Comparison of ENCODE assay signal across 8 cellular contexts in the genomic region with DNA sequence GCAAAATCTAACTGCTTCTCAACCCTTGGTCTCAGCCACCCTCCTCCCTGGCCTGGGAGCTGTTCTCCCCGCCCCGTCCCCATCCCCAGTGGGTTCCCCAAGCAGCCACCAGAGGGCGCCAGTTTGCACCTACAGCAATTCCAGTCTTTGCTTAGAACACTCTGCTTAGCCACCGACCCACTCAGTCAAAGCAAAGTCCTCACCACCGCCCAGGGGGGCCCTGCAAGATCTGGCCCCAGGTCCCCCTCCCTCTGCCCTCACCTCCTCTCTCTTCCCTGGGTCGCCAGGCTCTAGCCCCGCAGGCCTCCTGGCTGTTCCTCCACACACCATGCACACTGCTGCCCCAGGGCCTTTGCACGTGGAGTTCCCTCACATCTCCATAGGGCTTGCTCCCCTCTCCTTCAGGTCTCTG. TPM values are rescaled to one million over a fixed set of nuclear protein-coding genes. Genes with fewer than 3 reads are reported as not detected.
DNase-seq lines count a peak whose midpoint lies in the region; ATAC-seq, FAIRE-seq and TF ChIP-seq lines count a peak whose summit lies in the region.
"Had no signal": no experiment of that assay in that cellular context is flagged by ENCODE, and none has a peak within 500 bp of the region (broad histone marks: within the 10 kb centered on the region; RNA-seq: fewer than 3 reads in every experiment).

No MANE protein-coding gene starts in this region.

- H3K36me3 ChIP-seq in bronchial epithelial cell (ENCODE audit: control insufficient read depth, insufficient read depth, low read length) = no peaks in the 10 kb centered on the region

- H3K27me3 ChIP-seq in bronchial epithelial cell (ENCODE audit: control insufficient read depth, insufficient read depth, low read length) = no peaks in the 10 kb centered on the region

- TF ChIP-seq CTCF in GM12874 (IDR thresholded peaks at IDR 0.05; ENCODE audit: insufficient read depth, low read depth, low read length) (peak; percentile 93), WI38 (IDR thresholded peaks at IDR 0.05; ENCODE audit: low read depth, low read length) (peak; percentile 81), bronchial epithelial cell (IDR thresholded peaks at IDR 0.05; ENCODE audit: insufficient read depth, low read length, severe bottlenecking) (peak; percentile 81)

- no peak for ATAC-seq in GM21390 (IDR thresholded peaks at IDR 0.05; ENCODE audit: unreplicated experiment)

- peak; percentile 40 for DNase-seq in NCI-H1105 treated with DMSO at 0.1 percent for 48 hours (lab: John Stamatoyannopoulos, UW)
- DNase-seq in bronchial epithelial cell (ENCODE audit: low read depth) = peak; percentile 27
- DNase-seq in left kidney (ENCODE audit: low read depth, low spot score) = peak; percentile 75
- peak; percentile 58 to 72 (median 71) for DNase-seq in stimulated activated CD4-positive, alpha-beta T cell treated with anti-CD3 and anti-CD28 coated beads, TNF-alpha, amount 100 ng/mL, for 4 hours (ENCODE audit: low read depth in 3 of 3)

- H3K4me3 ChIP-seq in WI38 (ENCODE audit: low read depth, low read length) (no peak overlapping the region), bronchial epithelial cell (ENCODE audit: low read depth, low read length) (no peak overlapping the region)

- FAIRE-seq in bronchial epithelial cell (lab: Jason Lieb, UNC) = no peak
- FAIRE-seq: endometrium had no signal

RNA-seq across cellular contexts. Expression of a gene that starts 12.4 kb away (rescaled TPM):
- total RNA-seq in bronchial epithelial cell = 0.79 and 1.4 TPM in 2 replicates

RNA-seq across cellular contexts. Expression of a gene that starts 12.8 kb away (rescaled TPM):
- total RNA-seq in bronchial epithelial cell = not detected in 2 replicates

RNA-seq across cellular contexts. Expression of a gene that starts 26.0 kb away (rescaled TPM):
- 2.8 and 9.0 TPM in 2 replicates for total RNA-seq in bronchial epithelial cell

RNA-seq across cellular contexts. Expression of a gene that starts 40.0 kb away (rescaled TPM):
- 27.9 and 30.6 TPM in 2 replicates for total RNA-seq in bronchial epithelial cell

RNA-seq across cellular contexts. Expression of a gene that starts 42.1 kb away (rescaled TPM):
- under 0.01 TPM in 1 of 2 replicates, not detected in the other for total RNA-seq in bronchial epithelial cell
